Comparison of ENCODE assay signal across 8 cellular contexts in the genomic region with DNA sequence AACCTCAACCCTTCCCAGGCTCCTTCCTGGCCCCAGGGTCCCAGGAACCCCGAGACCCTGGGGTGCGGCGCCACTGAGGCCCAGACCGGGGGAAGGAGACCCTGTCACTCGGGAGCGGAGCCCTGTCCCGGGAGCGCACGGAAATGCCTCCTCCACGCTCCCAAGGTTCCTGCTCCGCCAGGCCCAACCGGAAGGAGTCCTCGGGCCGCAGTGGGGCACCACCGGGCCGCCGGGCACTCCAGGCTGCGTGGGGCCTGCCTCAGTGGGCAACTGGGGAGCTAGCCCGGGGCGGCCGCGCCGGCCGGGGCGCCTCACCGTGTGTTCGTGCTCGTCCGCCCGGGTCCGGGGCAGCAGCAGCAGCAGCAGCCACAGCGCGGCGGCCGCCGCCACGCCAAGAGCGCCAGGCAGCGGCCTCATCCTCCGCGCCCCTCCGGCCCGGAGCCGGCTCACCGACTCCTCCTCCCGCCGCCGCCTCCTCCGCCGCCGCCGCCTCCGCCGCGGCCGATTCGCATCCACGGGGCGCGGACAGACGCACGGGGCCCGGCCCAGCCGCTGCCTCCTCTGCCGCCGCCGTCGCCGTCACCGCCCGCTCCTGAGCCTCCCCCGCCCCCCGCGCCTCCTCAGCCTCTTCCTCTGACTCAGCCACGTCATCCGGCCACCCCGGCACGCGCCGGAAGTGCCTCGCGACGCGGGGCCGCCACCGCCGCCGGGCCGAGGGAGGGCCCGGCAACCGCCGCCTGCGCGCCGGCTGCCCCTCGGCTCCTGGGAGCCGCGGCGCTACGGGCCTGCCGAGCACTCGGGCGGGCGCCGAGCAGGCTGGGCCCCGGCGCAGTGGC. TPM values are rescaled to one million over a fixed set of nuclear protein-coding genes. Genes with fewer than 3 reads are reported as not detected.
DNase-seq lines count a peak whose midpoint lies in the region; ATAC-seq and TF ChIP-seq lines count a peak whose summit lies in the region.

TSS of gene TM9SF3 (minus strand) at position 594 of the 836 bp plus-strand sequence. CDS start at position 417, 177 bp downstream.

- H3K9me3 Mint-ChIP-seq in activated naive CD8-positive, alpha-beta T cell treated with anti-CD3 and anti-CD28 coated beads, Interleukin-2, amount 50 U/mL, for 24 hours, result no peaks in the 10 kb centered on the region
- no peaks in the 10 kb centered on the region for H3K9me3 Mint-ChIP-seq in type B pancreatic cell

- H3K27me3 ChIP-seq in H7 (ENCODE audit: control insufficient read depth, insufficient read depth, low read length), result no peaks in the 10 kb centered on the region
- no peaks in the 10 kb centered on the region for H3K27me3 ChIP-seq in MM.1S (replicated peaks; ENCODE audit: insufficient read depth, low read length)
- H3K27me3 ChIP-seq in heart left ventricle, result no peaks in the 10 kb centered on the region

- TF ChIP-seq POLR2A in heart left ventricle (IDR thresholded peaks at IDR 0.05), result peak in 1 of 2 donors; percentile 63

- peak; percentile 79 for ATAC-seq in activated naive CD8-positive, alpha-beta T cell treated with anti-CD3 and anti-CD28 coated beads, Interleukin-2, amount 50 U/mL, for 24 hours
- peak; percentile 84 to 96 (median 94) for ATAC-seq in heart left ventricle

- 0 to 1% (median 0%) methylated on average over 43 to 107 of the region's 107 CpGs for WGBS in heart left ventricle, 4 donors

- DNase-seq in GF-D8 (lab: John Stamatoyannopoulos, UW), result peak; percentile 58
- peak; percentile 94 for DNase-seq in H7
- DNase-seq in MM.1S, result peak; percentile 91
- peak; percentile 85 for DNase-seq in SW480 (ENCODE audit: low spot score)
- peak; percentile 94 for DNase-seq in activated naive CD8-positive, alpha-beta T cell treated with anti-CD3 and anti-CD28 coated beads, Interleukin-2, amount 50 U/mL, for 24 hours
- DNase-seq in heart left ventricle, result peak; percentile 95 to 97 (median 96)
- DNase-seq in posterior cingulate gyrus, result peak; percentile 82 to 98 (median 90)
- peak; percentile 87 for DNase-seq in type B pancreatic cell (ENCODE audit: extremely low spot score, unreplicated experiment)

- intact Hi-C loops in heart left ventricle (cut with DNase I), result loop anchor here in 4 of 10 donors (5.0 to 10.0 kb wide), 3 partner anchors 246 to 452 kb away; partner anchors contain the start of genes LCOR (in 4 of the 4) and ZNF518A (in 1 of the 4)
- intact Hi-C loops in posterior cingulate gyrus (cut with DNase I), result loop anchor here (2.0 to 10.0 kb wide), 3 partner anchors 74 to 246 kb away; partner anchors contain the start of genes LCOR and TLL2

- peaks cover 40% of the 10 kb centered on the region for H3K4me1 Mint-ChIP-seq in activated naive CD8-positive, alpha-beta T cell treated with anti-CD3 and anti-CD28 coated beads, Interleukin-2, amount 50 U/mL, for 24 hours
- peaks cover 21% of the 10 kb centered on the region for H3K4me1 Mint-ChIP-seq in type B pancreatic cell (ENCODE audit: unreplicated experiment)

- peak within 1 kb of the TSS; percentile 84 for H3K9ac ChIP-seq in MM.1S (ENCODE audit: low read length)

- H3K4me3 ChIP-seq in H7 (ENCODE audit: insufficient read depth, low read depth, low read length), result peak within 1 kb of the TSS; percentile 78
- H3K4me3 ChIP-seq in MM.1S (ENCODE audit: low read length), result peak within 1 kb of the TSS; percentile 93
- H3K4me3 ChIP-seq in heart left ventricle, result peak within 1 kb of the TSS; percentile 66 to 99 (median 90)

- H3K27ac ChIP-seq in MM.1S (ENCODE audit: low read length) (peak within 1 kb of the TSS; percentile 85), heart left ventricle (peak within 1 kb of the TSS; percentile 98 to 100 (median 99))

- peaks cover 13% of the 10 kb centered on the region for H3F3A ChIP-seq in MM.1S (ENCODE audit: insufficient read depth, low read length)

- peaks cover 20% of the 10 kb centered on the region; the same call in 1 of the 2 replicates for H4K20me1 ChIP-seq in MM.1S (ENCODE audit: insufficient read depth, low read length)

- no peaks in the 10 kb centered on the region for H3K9me3 ChIP-seq in MM.1S (replicated peaks; ENCODE audit: insufficient read depth, low read length)
- no peaks in the 10 kb centered on the region for H3K9me3 ChIP-seq in heart left ventricle

- H3K4me2 ChIP-seq in MM.1S (ENCODE audit: low read depth, low read length), result peak within 1 kb of the TSS; percentile 80

- H3K27ac Mint-ChIP-seq in activated naive CD8-positive, alpha-beta T cell treated with anti-CD3 and anti-CD28 coated beads, Interleukin-2, amount 50 U/mL, for 24 hours, result peak within 1 kb of the TSS; percentile 95
- H3K27ac Mint-ChIP-seq in type B pancreatic cell, result peak within 1 kb of the TSS; percentile 97

- H3K79me2 ChIP-seq in MM.1S (ENCODE audit: low read length), result peaks cover 50% of the 10 kb centered on the region

- TF ChIP-seq CTCF in MM.1S (IDR thresholded peaks at IDR 0.05; ENCODE audit: low read length) (no peak), heart left ventricle (IDR thresholded peaks at IDR 0.05) (peak in 2 of 12 donors; percentile 6 to 26), type B pancreatic cell (conservative IDR thresholded peaks at IDR 0.05) (peak; percentile 34)

- H3K4me3 Mint-ChIP-seq in activated naive CD8-positive, alpha-beta T cell treated with anti-CD3 and anti-CD28 coated beads, Interleukin-2, amount 50 U/mL, for 24 hours, result no peak within 1 kb of the TSS
- peak within 1 kb of the TSS; percentile 91 for H3K4me3 Mint-ChIP-seq in type B pancreatic cell

- peaks cover 7% of the 10 kb centered on the region for H3K36me3 Mint-ChIP-seq in activated naive CD8-positive, alpha-beta T cell treated with anti-CD3 and anti-CD28 coated beads, Interleukin-2, amount 50 U/mL, for 24 hours (ENCODE audit: low read depth)
- H3K36me3 Mint-ChIP-seq in type B pancreatic cell, result peaks cover 5% of the 10 kb centered on the region

- no peaks in the 10 kb centered on the region for H3K9me2 ChIP-seq in MM.1S (replicated peaks; ENCODE audit: insufficient read depth, low read length)

- no peaks in the 10 kb centered on the region for H3K27me3 Mint-ChIP-seq in activated naive CD8-positive, alpha-beta T cell treated with anti-CD3 and anti-CD28 coated beads, Interleukin-2, amount 50 U/mL, for 24 hours
- no peaks in the 10 kb centered on the region for H3K27me3 Mint-ChIP-seq in type B pancreatic cell

- H2AFZ ChIP-seq in MM.1S (ENCODE audit: low read length), result peak within 1 kb of the TSS; percentile 78

- no peaks in the 10 kb centered on the region for H3K36me3 ChIP-seq in H7 (replicated peaks; ENCODE audit: control insufficient read depth, insufficient read depth, low read length)
- H3K36me3 ChIP-seq in MM.1S (replicated peaks; ENCODE audit: insufficient read depth, low read length), result no peaks in the 10 kb centered on the region
- no peaks in the 10 kb centered on the region for H3K36me3 ChIP-seq in heart left ventricle

- H3K4me1 ChIP-seq in MM.1S (ENCODE audit: low read length) (peaks cover 16% of the 10 kb centered on the region; the same call in 1 of the 2 replicates), heart left ventricle (peaks cover 11 to 62% (median 50%) of the 10 kb centered on the region in 12 donors)

RNA-seq across cellular contexts. Expression of gene TM9SF3, which starts in this region (rescaled TPM):
- 33.6 and 42.2 TPM in 2 replicates for total RNA-seq in H7 (2014; rRNA removed; shearing (Covaris generic))
- total RNA-seq in heart left ventricle (10 to 100 TPM; 35.1 to 75.6 (median 67.4) TPM), type B pancreatic cell (ENCODE audit: low replicate concordance) (152 and 202 TPM in 2 replicates)
- 10 to 100 TPM; 14.9 to 51.0 TPM for polyA plus RNA-seq in heart left ventricle

Comparison
In these comparisons a context has a peak if more than half of its experiments do, and no peak if none do; other contexts are left out.
1. Peak in every context shown above with its lines: DNase-seq, ATAC-seq, H3K4me3 ChIP-seq and H3K27ac ChIP-seq.